ENCODE assay signal across 11 cellular contexts in the genomic region with DNA sequence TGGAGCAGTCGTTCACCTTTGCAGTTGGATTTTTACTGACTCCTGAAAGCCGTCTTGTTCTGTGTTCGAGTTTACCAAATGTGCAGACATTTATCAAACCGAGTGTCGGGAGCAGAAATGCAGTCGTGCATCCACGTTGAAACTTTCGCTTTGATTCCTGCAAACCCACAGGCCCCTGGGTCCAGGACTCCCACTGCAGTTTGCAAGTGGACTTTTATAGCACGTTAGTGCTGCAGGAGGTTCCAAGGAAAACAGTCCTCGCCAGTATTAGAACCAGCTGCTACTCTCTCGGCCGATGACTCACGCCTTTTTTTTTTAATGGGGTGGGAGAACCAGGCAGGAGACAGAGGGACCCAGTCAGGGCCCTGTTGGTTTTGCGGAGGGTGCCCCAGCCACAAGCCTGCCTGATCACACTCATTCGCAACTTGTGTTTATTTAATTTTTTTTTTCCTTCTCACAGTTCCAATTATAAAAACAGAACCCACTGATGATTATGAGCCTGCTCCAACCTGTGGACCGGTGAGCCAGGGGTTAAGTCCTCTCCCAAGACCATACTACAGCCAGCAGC.
DNase-seq lines count a peak whose midpoint lies in the region; ATAC-seq and TF ChIP-seq lines count a peak whose summit lies in the region.
"Had no signal": no experiment of that assay in that cellular context is flagged by ENCODE, and none has a peak within 500 bp of the region (broad histone marks: within the 10 kb centered on the region; RNA-seq: fewer than 3 reads in every experiment).

No MANE protein-coding gene starts in this region.

- DNase-seq in BJ (ENCODE audit: low read depth), result peak; percentile 81
- peak; percentile 21 for DNase-seq in NB4 (ENCODE audit: low read depth)
- DNase-seq in fibroblast of lung (ENCODE audit: low read depth in 2 of 2), result peak; percentile 76 to 94
- DNase-seq in osteocyte (ENCODE audit: extremely low spot score, unreplicated experiment), result peak; percentile 86
- DNase-seq in colonic mucosa, result no peak
- no peak for DNase-seq in activated CD4-positive, CD25-positive, alpha-beta regulatory T cell treated with anti-CD3 and anti-CD28 coated beads, Interleukin-2, amount 50 U/mL, for 72 hours
- no peak for DNase-seq in effector CD4-positive, alpha-beta T cell
- no peak for DNase-seq in T-cell
- DNase-seq: DND-41, MM.1S had no signal

- H3K36me3 Mint-ChIP-seq in osteocyte (ENCODE audit: unreplicated experiment) (no peaks in the 10 kb centered on the region), T-cell (peaks cover 2% of the 10 kb centered on the region)

- no peak overlapping the region for H2AFZ ChIP-seq in fibroblast of lung (ENCODE audit: low read length)

- CTCF ChIA-PET in BJ (lab: Yijun Ruan, JAX) (interaction anchor here (0.6 to 1.2 kb wide), 3 partner anchors 14 to 109 kb away, joined by 3 to 4 read pairs (median 3); no protein-coding TSS in a partner anchor), T-cell (lab: Charles Lee) (no interaction called here)

- TF ChIP-seq POLR2A in NB4 (IDR thresholded peaks at IDR 0.05; ENCODE audit: extremely low read depth, insufficient read length), result no peak

- H3K79me2 ChIP-seq in fibroblast of lung (ENCODE audit: control insufficient read depth, insufficient read depth, low read length), result no peaks in the 10 kb centered on the region

- H3K4me2 ChIP-seq in fibroblast of lung (ENCODE audit: extremely low read depth, insufficient read depth, low read length), result peak overlapping the region; percentile 44

- peak overlapping the region; percentile 57 for H3K27ac ChIP-seq in fibroblast of lung (ENCODE audit: insufficient read depth, low read length)
- no peak overlapping the region for H3K27ac ChIP-seq in colonic mucosa
- H3K27ac ChIP-seq: Peyer's patch had no signal

- no peaks in the 10 kb centered on the region for H3K36me3 ChIP-seq in BJ (ENCODE audit: control insufficient read depth, insufficient read depth, low read length)
- no peaks in the 10 kb centered on the region for H3K36me3 ChIP-seq in fibroblast of lung (ENCODE audit: control insufficient read depth, insufficient read depth, low read length)
- H3K36me3 ChIP-seq in colonic mucosa, result no peaks in the 10 kb centered on the region

- ATAC-seq in T-cell (replicated peaks in 1 of 4), result no peak

- H3K4me3 Mint-ChIP-seq in osteocyte (ENCODE audit: unreplicated experiment) (peak overlapping the region; percentile 65), T-cell (no peak overlapping the region)

- H3K27ac Mint-ChIP-seq in osteocyte (ENCODE audit: unreplicated experiment) (peak overlapping the region; percentile 94), T-cell (no peak overlapping the region)

- H3K27me3 Mint-ChIP-seq in osteocyte (ENCODE audit: unreplicated experiment) (no peaks in the 10 kb centered on the region), T-cell (no peaks in the 10 kb centered on the region)

- H3K27me3 ChIP-seq in BJ (ENCODE audit: control insufficient read depth, insufficient read depth, low read length) (no peaks in the 10 kb centered on the region), fibroblast of lung (ENCODE audit: control insufficient read depth, insufficient read depth, low read length) (no peaks in the 10 kb centered on the region), colonic mucosa (no peaks in the 10 kb centered on the region)
- H3K27me3 ChIP-seq: Peyer's patch had no signal

- H3K4me1 ChIP-seq in fibroblast of lung (ENCODE audit: control insufficient read depth, extremely low read depth, insufficient read depth, low read length), result peaks cover 9% of the 10 kb centered on the region
- H3K4me1 ChIP-seq in colonic mucosa, result no peaks in the 10 kb centered on the region
- H3K4me1 ChIP-seq: Peyer's patch had no signal

- H3K4me1 Mint-ChIP-seq in osteocyte (ENCODE audit: unreplicated experiment) (peaks cover 29% of the 10 kb centered on the region), T-cell (peaks cover 2 to 8% (median 4%) of the 10 kb centered on the region in 3 donors)

- peak overlapping the region; percentile 14 for H3K4me3 ChIP-seq in BJ (ENCODE audit: low read depth, low read length)
- no peak overlapping the region for H3K4me3 ChIP-seq in NB4 (ENCODE audit: low read depth, low read length)
- H3K4me3 ChIP-seq in fibroblast of lung (replicated peaks in 1 of 4; ENCODE audit: control extremely low read depth in 1 of 4, insufficient read depth in 1 of 4, low read depth in 3 of 4, low read length in 4 of 4), result peak overlapping the region in 2 of 4 experiments; percentile 21 to 44
- H3K4me3 ChIP-seq in colonic mucosa, result no peak overlapping the region
- H3K4me3 ChIP-seq: Peyer's patch had no signal

- H3K9ac ChIP-seq in fibroblast of lung (ENCODE audit: insufficient read depth, low read length) (peak overlapping the region; percentile 55), colonic mucosa (ENCODE audit: low read depth in 2 of 2, low read length in 2 of 2) (no peak overlapping the region)

- intact Hi-C loops in colonic mucosa (cut with DNase I), result no loop called here

- H4K20me1 ChIP-seq in fibroblast of lung (ENCODE audit: control insufficient read depth, extremely low read depth, insufficient read depth, low read length), result no peaks in the 10 kb centered on the region

- POLR2A ChIA-PET in BJ (lab: Charles Lee), result no interaction called here
- POLR2A ChIA-PET in T-cell (lab: Charles Lee), result no interaction called here

- no peaks in the 10 kb centered on the region for H3K9me3 Mint-ChIP-seq in osteocyte (ENCODE audit: unreplicated experiment)
- H3K9me3 Mint-ChIP-seq in T-cell, result no peaks in the 10 kb centered on the region

- H3K9me3 ChIP-seq in fibroblast of lung (ENCODE audit: control insufficient read depth, insufficient read depth, low read depth, low read length), result no peaks in the 10 kb centered on the region
- H3K9me3 ChIP-seq in colonic mucosa, result no peaks in the 10 kb centered on the region
- H3K9me3 ChIP-seq: Peyer's patch had no signal

- TF ChIP-seq CTCF in BJ (IDR thresholded peaks at IDR 0.05; ENCODE audit: insufficient read depth, low read depth, low read length) (no peak), NB4 (IDR thresholded peaks at IDR 0.05; ENCODE audit: low read depth, low read length) (no peak), fibroblast of lung (conservative IDR thresholded peaks at IDR 0.05 in 1 of 2, IDR thresholded peaks at IDR 0.05 in 1 of 2; ENCODE audit: low read depth in 1 of 2, low read length in 2 of 2) (no peak), osteocyte (IDR thresholded peaks at IDR 0.05) (no peak), colonic mucosa (IDR thresholded peaks at IDR 0.05) (no peak)

Comparison
In these comparisons a context has a peak if more than half of its experiments do, and no peak if none do; other contexts are left out.
1. DNase-seq: peak in BJ (single experiment), NB4 (single experiment), fibroblast of lung (2 of 2) and osteocyte (single experiment); none in colonic mucosa (single experiment), activated CD4-positive, CD25-positive, alpha-beta regulatory T cell treated with anti-CD3 and anti-CD28 coated beads, Interleukin-2, amount 50 U/mL, for 72 hours (single experiment), effector CD4-positive, alpha-beta T cell (single experiment) and T-cell (0 of 34).